Comparison of ENCODE assay signal across 1 cellular context in genomic region chr21:41388259-41388658, GRCh38.
TF ChIP-seq lines count a peak whose summit lies in the region.

No MANE protein-coding gene starts in this region.

TF ChIP-seq in H1, 55 proteins besides CTCF, POLR2A, EP300 and RAD21:
- no peak for TF ChIP-seq SAP30 (IDR thresholded peaks at IDR 0.05; ENCODE audit: insufficient read depth, insufficient replicate concordance, low read length)
